ENCODE assay signal across 8 cellular contexts in the genomic region with DNA sequence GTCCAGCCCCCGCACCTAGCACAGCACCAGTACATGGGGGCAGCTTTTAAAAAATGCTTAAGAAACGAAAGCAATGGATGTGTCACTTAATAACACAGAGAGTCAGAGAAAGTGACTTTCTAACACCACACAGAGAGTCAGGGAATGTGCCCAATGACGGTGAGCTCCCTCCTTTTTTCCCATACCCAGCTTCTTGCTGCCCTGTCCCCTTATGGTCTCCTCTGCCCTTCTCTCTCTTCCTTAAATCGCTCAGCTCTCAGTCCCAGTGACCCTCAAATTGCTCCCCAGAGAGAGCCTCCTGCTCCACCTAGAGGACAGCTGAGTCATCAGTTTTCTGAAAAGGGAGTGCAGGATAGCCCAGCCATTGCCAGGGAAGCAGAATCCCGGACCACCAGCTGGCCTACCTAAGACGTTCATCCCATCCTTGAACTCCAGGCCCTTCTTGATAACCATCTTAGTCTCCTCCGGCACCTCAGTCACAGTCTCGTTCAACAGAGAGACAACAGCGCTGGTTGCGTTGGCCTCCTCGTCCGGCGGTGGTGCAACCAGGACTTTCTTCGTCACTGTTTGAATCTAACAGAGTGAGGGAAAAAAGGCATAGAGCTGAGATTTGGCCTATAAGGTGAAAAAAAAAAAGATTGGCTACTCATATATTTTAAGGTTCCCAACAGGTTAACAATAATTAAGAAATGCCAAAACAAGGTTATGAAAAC.
DNase-seq lines count a peak whose midpoint lies in the region; ATAC-seq, FAIRE-seq and TF ChIP-seq lines count a peak whose summit lies in the region.

No MANE protein-coding gene starts in this region.

- H3K9me3 ChIP-seq in HepG2 (ENCODE audit: low read length), result no peaks in the 10 kb centered on the region

- H3K27ac Mint-ChIP-seq in brain, result peak overlapping the region in 2 of 5 experiments; percentile 42 to 88

- DNase-seq in activated CD4-positive, CD25-positive, alpha-beta regulatory T cell treated with anti-CD3 and anti-CD28 coated beads, Interleukin-2, amount 50 U/mL, for 16 hours (ENCODE audit: low read depth, low spot score), result peak; percentile 5
- no peak for DNase-seq in activated CD4-positive, CD25-positive, alpha-beta regulatory T cell treated with anti-CD3 and anti-CD28 coated beads, Interleukin-2, amount 50 U/mL, for 72 hours
- peak; percentile 49 for DNase-seq in SK-N-DZ (ENCODE audit: low spot score)
- peak; percentile 12 for DNase-seq in HepG2 (ENCODE audit: low spot score)

- H3K27ac ChIP-seq in HepG2 (ENCODE audit: extremely low read length, insufficient read depth, low read length), result peak overlapping the region; percentile 87

- no peaks in the 10 kb centered on the region for H3K79me2 ChIP-seq in HepG2 (ENCODE audit: insufficient read depth, low read length)

- no peak overlapping the region for H2AFZ ChIP-seq in HepG2 (ENCODE audit: low read length)

- BruUV-seq in HepG2 (replicated peaks; lab: Mats Ljungman, UMichigan), result no TSS peak

- intact Hi-C loops in HepG2 (cut with micrococcal nuclease; ENCODE audit: unreplicated experiment), result no loop called here

- TF ChIP-seq RAD21 in HepG2 (CRISPR knock-in tag; IDR thresholded peaks at IDR 0.05), result no peak

- peaks cover 12% of the 10 kb centered on the region for H3K4me1 Mint-ChIP-seq in brain

- no peak overlapping the region for H3K9ac ChIP-seq in HepG2 (ENCODE audit: insufficient read depth, low read depth, low read length)

- TF ChIP-seq CTCF in brain (conservative IDR thresholded peaks at IDR 0.05), result peak; percentile 52 to 65
- peak; percentile 47 for TF ChIP-seq CTCF in HepG2 (CRISPR knock-in tag; IDR thresholded peaks at IDR 0.05)

- TF ChIP-seq EP300 in HepG2 (IDR thresholded peaks at IDR 0.05; ENCODE audit: low read depth in 2 of 2, low read length in 2 of 2) (no peak), HepG2 (CRISPR knock-in tag; IDR thresholded peaks at IDR 0.05; ENCODE audit: borderline replicate concordance) (no peak)

- H3K4me3 Mint-ChIP-seq in brain, result no peak overlapping the region

- no peak for TF ChIP-seq POLR2A in HepG2 (IDR thresholded peaks at IDR 0.05; ENCODE audit: insufficient read depth in 1 of 2, low read depth in 2 of 2, low read length in 2 of 2)

- POLR2A ChIA-PET in HepG2 (lab: Yijun Ruan, JAX), result interaction anchor here (1.2 to 2.2 kb wide), 2 partner anchors 31 to 54 kb away, joined by 3 to 13 read pairs; no protein-coding TSS in a partner anchor

- in situ Hi-C loops in HepG2 (cut with HindIII; ENCODE audit: extremely low pct_ligation_motif_present, low pct_unique_long_range_greater_than_20kb), result no loop called here

- ATAC-seq in HG02870 (IDR thresholded peaks at IDR 0.05; ENCODE audit: unreplicated experiment) (peak; percentile 50), HepG2 (peak; percentile 20; the same call in 1 of the 3 replicates), HG02840 (IDR thresholded peaks at IDR 0.05; ENCODE audit: low FRiP score, unreplicated experiment) (no peak), HG03175 (IDR thresholded peaks at IDR 0.05; ENCODE audit: unreplicated experiment) (no peak)

- H3K36me3 ChIP-seq in HepG2 (replicated peaks in 1 of 2; ENCODE audit: control insufficient read depth in 1 of 2, insufficient read depth in 2 of 2, low read length in 2 of 2), result peaks cover 7 to 23% of the 10 kb centered on the region in 2 experiments

- 90% methylated on average over 14 of the region's 14 CpGs for WGBS in HepG2 (ENCODE audit: low lambda C conversion rate)

- CTCF ChIA-PET in HepG2 (lab: Yijun Ruan, JAX; ENCODE audit: low intra/inter-chr PET ratio, low total read pairs), result no interaction called here

- no peak for FAIRE-seq in HepG2 (lab: Jason Lieb, UNC)

- H3K27me3 ChIP-seq in HepG2 (ENCODE audit: control insufficient read depth in 1 of 2, insufficient read depth in 2 of 2, low read length in 2 of 2), result no peaks in the 10 kb centered on the region

- H3K27me3 Mint-ChIP-seq in brain, result peaks cover 2% of the 10 kb centered on the region

- no peaks in the 10 kb centered on the region for H4K20me1 ChIP-seq in HepG2 (ENCODE audit: insufficient read depth, low read length)

- H3K4me3 ChIP-seq in HepG2 (replicated peaks in 1 of 3; ENCODE audit: insufficient read depth in 1 of 3, low read depth in 2 of 3, low read length in 3 of 3), result no peak overlapping the region

- H3K9me3 Mint-ChIP-seq in brain, result peaks cover 0 to 2% (median 0%) of the 10 kb centered on the region in 5 experiments

- H3K4me1 ChIP-seq in HepG2 (ENCODE audit: insufficient read depth, low read length), result peaks cover 26% of the 10 kb centered on the region

- H3K36me3 Mint-ChIP-seq in brain, result peaks cover 47% of the 10 kb centered on the region

- H3K4me2 ChIP-seq in HepG2 (ENCODE audit: low read depth, low read length), result no peak overlapping the region

TF ChIP-seq in HepG2, 621 proteins besides CTCF, POLR2A, EP300 and RAD21:
- TF ChIP-seq SKIL (CRISPR knock-in tag; IDR thresholded peaks at IDR 0.05; ENCODE audit: borderline replicate concordance) (no peak), ATF1 (CRISPR knock-in tag; IDR thresholded peaks at IDR 0.05) (no peak), ZNF446 (CRISPR knock-in tag; IDR thresholded peaks at IDR 0.05) (no peak), ZNF619 (CRISPR knock-in tag; IDR thresholded peaks at IDR 0.05) (no peak), PRDM10 (CRISPR knock-in tag; IDR thresholded peaks at IDR 0.05; ENCODE audit: low read depth) (no peak), HOXD1 (CRISPR knock-in tag; IDR thresholded peaks at IDR 0.05) (no peak), MAFK (conservative IDR thresholded peaks at IDR 0.05 in 1 of 2, IDR thresholded peaks at IDR 0.05 in 1 of 2; ENCODE audit: low read length in 2 of 2) (peak; percentile 99 to 100), ZNF75D (CRISPR knock-in tag; IDR thresholded peaks at IDR 0.05; ENCODE audit: borderline replicate concordance) (no peak), STAG1 (CRISPR knock-in tag; IDR thresholded peaks at IDR 0.05) (peak; percentile 42; the same call in 1 of the 2 replicates), MAFF (IDR thresholded peaks at IDR 0.05; ENCODE audit: low read depth, low read length) (peak; percentile 99), SNAPC5 (CRISPR knock-in tag; IDR thresholded peaks at IDR 0.05; ENCODE audit: borderline replicate concordance) (no peak), MAFG (CRISPR knock-in tag; IDR thresholded peaks at IDR 0.05) (peak; percentile 69; the same call in 1 of the 2 replicates), XRCC5 (optimal IDR thresholded peaks at IDR 0.05; ENCODE audit: low read length) (peak; percentile 53)
- TF ChIP-seq, protein P1, sequence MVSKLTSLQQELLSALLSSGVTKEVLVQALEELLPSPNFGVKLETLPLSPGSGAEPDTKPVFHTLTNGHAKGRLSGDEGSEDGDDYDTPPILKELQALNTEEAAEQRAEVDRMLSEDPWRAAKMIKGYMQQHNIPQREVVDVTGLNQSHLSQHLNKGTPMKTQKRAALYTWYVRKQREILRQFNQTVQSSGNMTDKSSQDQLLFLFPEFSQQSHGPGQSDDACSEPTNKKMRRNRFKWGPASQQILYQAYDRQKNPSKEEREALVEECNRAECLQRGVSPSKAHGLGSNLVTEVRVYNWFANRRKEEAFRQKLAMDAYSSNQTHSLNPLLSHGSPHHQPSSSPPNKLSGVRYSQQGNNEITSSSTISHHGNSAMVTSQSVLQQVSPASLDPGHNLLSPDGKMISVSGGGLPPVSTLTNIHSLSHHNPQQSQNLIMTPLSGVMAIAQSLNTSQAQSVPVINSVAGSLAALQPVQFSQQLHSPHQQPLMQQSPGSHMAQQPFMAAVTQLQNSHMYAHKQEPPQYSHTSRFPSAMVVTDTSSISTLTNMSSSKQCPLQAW (CRISPR knock-in tag; IDR thresholded peaks at IDR 0.05), result 0 out of 2 replicates have a peak, but pooled peaks have one; percentile 18

Comparison
In these comparisons a context has a peak if more than half of its experiments do, and no peak if none do; other contexts are left out.
1. ATAC-seq: peak in HG02870 (single experiment) and HepG2 (single experiment); none in HG02840 (single experiment) and HG03175 (single experiment).